Comparison of ENCODE assay signal across 28 cellular contexts in genomic region chr3:120468635-120469295, GRCh38. TPM values are rescaled to one million over a fixed set of nuclear protein-coding genes. Genes with fewer than 3 reads are reported as not detected.
DNase-seq lines count a peak whose midpoint lies in the region; ATAC-seq and TF ChIP-seq lines count a peak whose summit lies in the region.
"Had no signal": no experiment of that assay in that cellular context is flagged by ENCODE, and none has a peak within 500 bp of the region (broad histone marks: within the 10 kb centered on the region; RNA-seq: fewer than 3 reads in every experiment).

No MANE protein-coding gene starts in this region.

- H3K79me2 ChIP-seq in smooth muscle cell (ENCODE audit: low read depth): no peaks in the 10 kb centered on the region

- H3K4me1 ChIP-seq in SJSA1 (replicated peaks): peaks cover 47% of the 10 kb centered on the region
- peaks cover 14% of the 10 kb centered on the region for H3K4me1 ChIP-seq in iPS-18a (ENCODE audit: control insufficient read depth, low read depth, low read length)
- peaks cover 18% of the 10 kb centered on the region for H3K4me1 ChIP-seq in smooth muscle cell (ENCODE audit: low read depth)
- H3K4me1 ChIP-seq: testis had no signal

- H2AFZ ChIP-seq in smooth muscle cell (ENCODE audit: low read depth): no peak overlapping the region

- H4K20me1 ChIP-seq in smooth muscle cell (ENCODE audit: low read depth): no peaks in the 10 kb centered on the region

- no peak for TF ChIP-seq CTCF in HFFc6 (IDR thresholded peaks at IDR 0.05)
- no peak for TF ChIP-seq CTCF in smooth muscle cell (IDR thresholded peaks at IDR 0.05; ENCODE audit: borderline replicate concordance, insufficient read depth, poor library complexity, severe bottlenecking)

- DNase-seq in HFFc6 (no peak), SJSA1 (ENCODE audit: low read depth in 1 of 2, low spot score in 2 of 2) (no peak), smooth muscle cell (lab: John Stamatoyannopoulos, UW; ENCODE audit: unreplicated experiment) (no peak)
- no peak for DNase-seq in activated effector memory CD4-positive, alpha-beta T cell treated with anti-CD3 and anti-CD28 coated beads, Interleukin-2, amount 50 U/mL, for 16 hours
- DNase-seq in stimulated activated naive CD8-positive, alpha-beta T cell treated with anti-CD3 and anti-CD28 coated beads, Interleukin-15, amount 100 ng/mL, for 72 hours: no peak
- DNase-seq: activated CD4-positive, alpha-beta T cell treated with anti-CD3 and anti-CD28 coated beads, Interleukin-2, amount 50 U/mL, for 1 hour; activated CD8-positive, alpha-beta memory T cell treated with anti-CD3 and anti-CD28 coated beads, Interleukin-2, amount 10 ng/mL, durations not matched to agents 7 days and 5 days; activated naive CD4-positive, alpha-beta T cell treated with anti-CD3 and anti-CD28 coated beads, Interleukin-2, amount 10 ng/mL, durations not matched to agents 7 days and 5 days; activated T-cell treated with anti-CD3 and anti-CD28 coated beads, Interleukin-2, amount 50 U/mL, for 72 hours; amygdala; CD4-positive, alpha-beta T cell; GOT3; left cardiac atrium; midbrain; NCI-H2029 treated with DMSO at 0.1 percent for 48 hours; NCI-H774; ovary; stimulated activated CD4-positive, alpha-beta T cell treated with anti-CD3 and anti-CD28 coated beads, Interleukin-4, amount 100 ng/mL, for 24 hours; stimulated activated naive B cell treated with anti-CD40 and anti-IgM and Interleukin-4, amounts not matched to agents 10 μg/mL and 1 μg/mL and 100 μg/mL, for 72 hours; testis; WERI-Rb-1 had no signal

- no peak overlapping the region for H3K4me2 ChIP-seq in smooth muscle cell

- H3K36me3 ChIP-seq in SJSA1: peaks cover 13% of the 10 kb centered on the region; the same call in 1 of the 2 replicates
- H3K36me3 ChIP-seq in iPS-18a (ENCODE audit: control insufficient read depth, low read depth, low read length): no peaks in the 10 kb centered on the region
- no peaks in the 10 kb centered on the region for H3K36me3 ChIP-seq in smooth muscle cell (ENCODE audit: low read depth)
- H3K36me3 ChIP-seq: cardiac muscle cell, ovary, vagina, WERI-Rb-1 had no signal

- H3K4me1 Mint-ChIP-seq in HFFc6 (ENCODE audit: low read depth): peaks cover 63% of the 10 kb centered on the region
- H3K4me1 Mint-ChIP-seq in stimulated activated naive CD8-positive, alpha-beta T cell treated with anti-CD3 and anti-CD28 coated beads, Interleukin-15, amount 100 ng/mL, for 72 hours: no peaks in the 10 kb centered on the region
- H3K4me1 Mint-ChIP-seq: activated CD8-positive, alpha-beta memory T cell treated with anti-CD3 and anti-CD28 coated beads, Interleukin-2, amount 10 ng/mL, durations not matched to agents 7 days and 5 days; activated naive CD4-positive, alpha-beta T cell treated with anti-CD3 and anti-CD28 coated beads, Interleukin-2, amount 10 ng/mL, durations not matched to agents 7 days and 5 days; IgD-negative memory B cell; stimulated activated naive B cell treated with anti-CD40 and anti-IgM and Interleukin-4, amounts not matched to agents 10 μg/mL and 1 μg/mL and 100 μg/mL, for 72 hours had no signal

- 64% methylated on average over 5 of the region's 5 CpGs for WGBS in smooth muscle cell (ENCODE audit: low lambda C conversion rate)

- H3F3A ChIP-seq in smooth muscle cell (ENCODE audit: low read depth): no peaks in the 10 kb centered on the region

- no peaks in the 10 kb centered on the region for H3K27me3 Mint-ChIP-seq in HFFc6 (ENCODE audit: insufficient read depth)
- H3K27me3 Mint-ChIP-seq in stimulated activated naive CD8-positive, alpha-beta T cell treated with anti-CD3 and anti-CD28 coated beads, Interleukin-15, amount 100 ng/mL, for 72 hours: peaks cover 20% of the 10 kb centered on the region

- no peak overlapping the region for H3K9ac ChIP-seq in iPS-18a (ENCODE audit: low read length)
- peak overlapping the region; percentile 28 for H3K9ac ChIP-seq in smooth muscle cell (ENCODE audit: low read depth)

- H3K9me3 ChIP-seq in SJSA1 (replicated peaks) (no peaks in the 10 kb centered on the region), iPS-18a (ENCODE audit: control insufficient read depth, low read depth, low read length) (no peaks in the 10 kb centered on the region), smooth muscle cell (replicated peaks; ENCODE audit: low read depth) (no peaks in the 10 kb centered on the region)
- H3K9me3 ChIP-seq: ovary, testis, vagina had no signal

- no peak overlapping the region for H3K4me3 Mint-ChIP-seq in HFFc6
- no peak overlapping the region for H3K4me3 Mint-ChIP-seq in stimulated activated naive CD8-positive, alpha-beta T cell treated with anti-CD3 and anti-CD28 coated beads, Interleukin-15, amount 100 ng/mL, for 72 hours
- H3K4me3 Mint-ChIP-seq: activated CD8-positive, alpha-beta memory T cell treated with anti-CD3 and anti-CD28 coated beads, Interleukin-2, amount 10 ng/mL, durations not matched to agents 7 days and 5 days; activated naive CD4-positive, alpha-beta T cell treated with anti-CD3 and anti-CD28 coated beads, Interleukin-2, amount 10 ng/mL, durations not matched to agents 7 days and 5 days; activated T-cell treated with anti-CD3 and anti-CD28 coated beads, Interleukin-2, amount 50 U/mL, for 72 hours; CD4-positive, alpha-beta T cell; IgD-negative memory B cell; natural killer cell treated with Interleukin-12 subunit alpha and Interleukin-12 subunit beta and Interleukin-15 and Interleukin-18, amount 100 ng/mL, for 72 hours; stimulated activated naive B cell treated with anti-CD40 and anti-IgM and Interleukin-4, amounts not matched to agents 10 μg/mL and 1 μg/mL and 100 μg/mL, for 72 hours had no signal

- no peak for ATAC-seq in HG03571 (IDR thresholded peaks at IDR 0.05; ENCODE audit: unreplicated experiment)
- no peak for ATAC-seq in stimulated activated naive CD8-positive, alpha-beta T cell treated with anti-CD3 and anti-CD28 coated beads, Interleukin-15, amount 100 ng/mL, for 72 hours
- ATAC-seq: activated CD8-positive, alpha-beta memory T cell treated with anti-CD3 and anti-CD28 coated beads, Interleukin-2, amount 10 ng/mL, durations not matched to agents 7 days and 5 days; activated T-cell treated with anti-CD3 and anti-CD28 coated beads, Interleukin-2, amount 50 U/mL, for 72 hours; natural killer cell treated with Interleukin-12 subunit alpha and Interleukin-12 subunit beta and Interleukin-15 and Interleukin-18, amount 100 ng/mL, for 72 hours; stimulated activated naive B cell treated with anti-CD40 and anti-IgM and Interleukin-4, amounts not matched to agents 10 μg/mL and 1 μg/mL and 100 μg/mL, for 72 hours had no signal

- H3K27ac Mint-ChIP-seq in HFFc6: peak overlapping the region; percentile 78
- H3K27ac Mint-ChIP-seq in stimulated activated naive CD8-positive, alpha-beta T cell treated with anti-CD3 and anti-CD28 coated beads, Interleukin-15, amount 100 ng/mL, for 72 hours: no peak overlapping the region
- H3K27ac Mint-ChIP-seq: activated CD8-positive, alpha-beta memory T cell treated with anti-CD3 and anti-CD28 coated beads, Interleukin-2, amount 10 ng/mL, durations not matched to agents 7 days and 5 days; activated naive CD4-positive, alpha-beta T cell treated with anti-CD3 and anti-CD28 coated beads, Interleukin-2, amount 10 ng/mL, durations not matched to agents 7 days and 5 days; activated T-cell treated with anti-CD3 and anti-CD28 coated beads, Interleukin-2, amount 50 U/mL, for 72 hours; CD4-positive, alpha-beta T cell; natural killer cell treated with Interleukin-12 subunit alpha and Interleukin-12 subunit beta and Interleukin-15 and Interleukin-18, amount 100 ng/mL, for 72 hours; stimulated activated naive B cell treated with anti-CD40 and anti-IgM and Interleukin-4, amounts not matched to agents 10 μg/mL and 1 μg/mL and 100 μg/mL, for 72 hours had no signal

- H3K27ac ChIP-seq in SJSA1: peak overlapping the region; percentile 82
- H3K27ac ChIP-seq in iPS-18a (ENCODE audit: low read length): peak overlapping the region; percentile 16
- H3K27ac ChIP-seq in smooth muscle cell (ENCODE audit: low read depth): peak overlapping the region; percentile 83
- H3K27ac ChIP-seq: cardiac muscle cell, coronary artery, ovary, testis, vagina, WERI-Rb-1 had no signal

- H3K9me3 Mint-ChIP-seq in HFFc6: peaks cover 8% of the 10 kb centered on the region
- no peaks in the 10 kb centered on the region for H3K9me3 Mint-ChIP-seq in stimulated activated naive CD8-positive, alpha-beta T cell treated with anti-CD3 and anti-CD28 coated beads, Interleukin-15, amount 100 ng/mL, for 72 hours
- H3K9me3 Mint-ChIP-seq: activated naive CD4-positive, alpha-beta T cell treated with anti-CD3 and anti-CD28 coated beads, Interleukin-2, amount 10 ng/mL, durations not matched to agents 7 days and 5 days; CD4-positive, alpha-beta T cell; natural killer cell treated with Interleukin-12 subunit alpha and Interleukin-12 subunit beta and Interleukin-15 and Interleukin-18, amount 100 ng/mL, for 72 hours; stimulated activated naive B cell treated with anti-CD40 and anti-IgM and Interleukin-4, amounts not matched to agents 10 μg/mL and 1 μg/mL and 100 μg/mL, for 72 hours had no signal

- H3K4me3 ChIP-seq in SJSA1: no peak overlapping the region
- no peak overlapping the region for H3K4me3 ChIP-seq in iPS-18a (ENCODE audit: low read length)
- H3K4me3 ChIP-seq in smooth muscle cell: no peak overlapping the region
- H3K4me3 ChIP-seq: cardiac muscle cell, coronary artery, ovary, testis, vagina had no signal

- no peaks in the 10 kb centered on the region for H3K27me3 ChIP-seq in SJSA1 (replicated peaks)
- H3K27me3 ChIP-seq in iPS-18a (ENCODE audit: control insufficient read depth, insufficient read depth, low read length): no peaks in the 10 kb centered on the region
- H3K27me3 ChIP-seq in smooth muscle cell (ENCODE audit: low read depth): no peaks in the 10 kb centered on the region
- H3K27me3 ChIP-seq: cardiac muscle cell, ovary, testis, vagina had no signal

- H3K36me3 Mint-ChIP-seq in HFFc6 (ENCODE audit: low read depth): peaks cover 14% of the 10 kb centered on the region
- H3K36me3 Mint-ChIP-seq: activated CD8-positive, alpha-beta memory T cell treated with anti-CD3 and anti-CD28 coated beads, Interleukin-2, amount 10 ng/mL, durations not matched to agents 7 days and 5 days; activated naive CD4-positive, alpha-beta T cell treated with anti-CD3 and anti-CD28 coated beads, Interleukin-2, amount 10 ng/mL, durations not matched to agents 7 days and 5 days; IgD-negative memory B cell; natural killer cell treated with Interleukin-12 subunit alpha and Interleukin-12 subunit beta and Interleukin-15 and Interleukin-18, amount 100 ng/mL, for 72 hours; stimulated activated naive B cell treated with anti-CD40 and anti-IgM and Interleukin-4, amounts not matched to agents 10 μg/mL and 1 μg/mL and 100 μg/mL, for 72 hours had no signal

RNA-seq across cellular contexts. Expression of gene FSTL1, which starts 18.0 kb away (rescaled TPM):
- 1,000 to 10,000 TPM; 1,595 to 1,958 (median 1,726) TPM for total RNA-seq in HFFc6 (2021; fragmentation: NEBNext Ultra II Directional; extraction: Animal tissue kit (Norgen Biotek cat#: 25700))
- total RNA-seq in SJSA1 (2014; rRNA removed; shearing (Covaris generic)): 1,346 and 1,532 TPM in 2 replicates
- 630 and 783 TPM in 2 replicates for total RNA-seq in smooth muscle cell
- 367 and 562 TPM in 2 replicates for polyA plus RNA-seq in smooth muscle cell
- polyA plus RNA-seq: IgD-negative memory B cell had no signal

Comparison
In these comparisons a context has a peak if more than half of its experiments do, and no peak if none do; other contexts are left out.
1. H3K27ac ChIP-seq: peak in every context shown above with its lines; median percentile 83 in smooth muscle cell; 82 in SJSA1; 16 in iPS-18a.